8 cellular contexts compared by ENCODE assay signal in the genomic region with DNA sequence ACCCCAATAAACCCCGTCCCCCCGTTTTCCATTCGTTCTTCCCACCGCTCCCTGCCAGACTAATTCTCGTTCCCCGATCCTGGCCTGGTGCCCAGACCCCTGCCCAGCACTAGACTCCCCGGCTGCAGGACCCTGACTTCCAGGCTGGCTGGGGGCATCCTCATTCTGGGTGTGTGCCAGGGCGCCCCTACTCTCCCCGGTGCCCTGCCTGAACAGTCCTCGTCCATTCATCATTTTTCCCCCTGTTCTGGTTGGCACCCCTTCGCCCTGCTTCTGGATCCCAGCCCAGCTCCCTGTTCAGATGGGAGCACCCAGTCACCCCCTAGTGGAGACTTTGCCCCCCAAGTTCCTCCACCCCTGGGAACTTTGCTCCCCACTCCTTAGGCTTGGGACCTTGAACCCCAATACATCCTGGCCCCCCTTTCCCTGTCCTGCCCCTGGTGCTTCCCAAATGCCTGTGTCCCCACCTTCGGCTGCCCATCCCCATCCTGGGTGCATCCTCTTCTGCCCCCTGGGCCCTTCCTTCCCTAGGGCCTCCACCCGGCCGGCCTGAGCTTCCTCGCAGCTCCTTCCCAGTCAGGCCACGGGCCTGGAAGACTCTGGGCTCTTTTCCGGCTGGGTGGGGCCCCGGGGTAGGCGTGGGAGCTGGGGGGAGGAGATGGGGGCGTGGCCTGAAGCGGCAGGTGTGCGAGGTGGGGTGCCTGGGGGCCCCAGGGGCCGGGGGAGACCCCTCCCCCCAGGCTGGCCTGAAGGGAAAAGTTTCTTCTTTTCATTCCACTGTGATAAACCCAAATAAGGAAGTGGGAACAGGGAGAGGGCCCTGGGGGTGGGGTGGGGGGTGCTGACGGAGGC. TPM values are rescaled to one million over a fixed set of nuclear protein-coding genes. Genes with fewer than 3 reads are reported as not detected.
DNase-seq lines count a peak whose midpoint lies in the region; ATAC-seq and TF ChIP-seq lines count a peak whose summit lies in the region.

No MANE protein-coding gene starts in this region.

- peak overlapping the region; percentile 85 for H3K4me3 ChIP-seq in suprapubic skin

- BruUV-seq in MCF 10A (replicated peaks; lab: Mats Ljungman, UMichigan): no TSS peak

- intact Hi-C loops in MCF 10A (cut with micrococcal nuclease): loop anchor here (1.0 to 5.0 kb wide), 5 partner anchors 17 to 105 kb away; partner anchors contain the start of genes CATSPERZ, GPR137 and RPS6KA4

- peaks cover 39% of the 10 kb centered on the region for H3K4me1 ChIP-seq in suprapubic skin

- WGBS in suprapubic skin: under 1% methylated on average over 23 of the region's 24 CpGs

- no peak for TF ChIP-seq CTCF in MCF 10A (IDR thresholded peaks at IDR 0.05; ENCODE audit: unreplicated experiment)
- TF ChIP-seq CTCF in suprapubic skin (IDR thresholded peaks at IDR 0.05): no peak

- no peak for TF ChIP-seq POLR2A in suprapubic skin (IDR thresholded peaks at IDR 0.05)

- peak overlapping the region; percentile 89 for H3K27ac Mint-ChIP-seq in MCF 10A (ENCODE audit: low read depth, unreplicated experiment)

- H3K9me3 ChIP-seq in suprapubic skin: no peaks in the 10 kb centered on the region

- no peaks in the 10 kb centered on the region for H3K27me3 ChIP-seq in suprapubic skin

- peaks cover 6% of the 10 kb centered on the region for H3K4me1 Mint-ChIP-seq in MCF 10A (ENCODE audit: insufficient read depth, unreplicated experiment)

- CTCF ChIA-PET in MCF 10A (lab: Yijun Ruan, JAX): interaction anchor here (0.6 to 4.5 kb wide), 17 partner anchors 9 to 310 kb away, joined by 3 to 65 read pairs (median 4); partner anchors contain the start of gene CATSPERZ

- ATAC-seq in GM19467 (IDR thresholded peaks at IDR 0.05; ENCODE audit: unreplicated experiment) (no peak), GM21526 (IDR thresholded peaks at IDR 0.05; ENCODE audit: low FRiP score, unreplicated experiment) (no peak)

- no peaks in the 10 kb centered on the region for H3K27me3 Mint-ChIP-seq in MCF 10A (ENCODE audit: insufficient read depth, unreplicated experiment)

- peaks cover 29% of the 10 kb centered on the region for H3K36me3 ChIP-seq in suprapubic skin

- no peaks in the 10 kb centered on the region for H3K9me3 Mint-ChIP-seq in MCF 10A (ENCODE audit: unreplicated experiment)

- H3K36me3 Mint-ChIP-seq in MCF 10A (ENCODE audit: insufficient read depth, unreplicated experiment): no peaks in the 10 kb centered on the region

- no peak for TF ChIP-seq EP300 in suprapubic skin (IDR thresholded peaks at IDR 0.05)

- POLR2A ChIA-PET in MCF 10A (lab: Yijun Ruan, JAX): interaction anchor here (0.7 to 3.3 kb wide), 17 partner anchors 9 to 1411 kb away, joined by 3 to 53 read pairs (median 5); partner anchors contain the start of genes BAD, ESRRA, FKBP2 and GPR137

- peak overlapping the region; percentile 87 for H3K4me3 Mint-ChIP-seq in MCF 10A (ENCODE audit: unreplicated experiment)

- H3K27ac ChIP-seq in suprapubic skin: no peak overlapping the region

- DNase-seq in NCI-H2227 (lab: John Stamatoyannopoulos, UW; ENCODE audit: unreplicated experiment) (peak; percentile 43), NCI-H2227 treated with DMSO at 0.1 percent for 48 hours (lab: John Stamatoyannopoulos, UW) (no peak), NCI-H226 (peak; percentile 70), MCF 10A (ENCODE audit: unreplicated experiment) (peak; percentile 69), kidney tubule cell (ENCODE audit: low spot score) (peak; percentile 75), suprapubic skin (ENCODE audit: low spot score in 2 of 2) (no peak)

RNA-seq across cellular contexts. Expression of gene PLCB3, which starts 0.9 kb away (rescaled TPM):
- total RNA-seq in MCF 10A (2022): 34.6 and 39.0 TPM in 2 replicates
- total RNA-seq in suprapubic skin: 10 to 100 TPM; 33.3 to 46.9 (median 36.3) TPM

RNA-seq across cellular contexts. Expression of gene PPP1R14B, which starts 5.5 kb away (rescaled TPM):
- total RNA-seq in MCF 10A (2022) (583 and 684 TPM in 2 replicates), suprapubic skin (100 to 1,000 TPM; 127 to 220 (median 158) TPM)

RNA-seq across cellular contexts. Expression of gene FKBP2, which starts 11.3 kb away (rescaled TPM):
- total RNA-seq in MCF 10A (2022) (84.7 and 86.0 TPM in 2 replicates), suprapubic skin (10 to 100 TPM; 43.9 to 64.7 (median 53.4) TPM)

RNA-seq across cellular contexts. Expression of gene VEGFB, which starts 17.8 kb away (rescaled TPM):
- total RNA-seq in MCF 10A (2022) (46.0 and 60.3 TPM in 2 replicates), suprapubic skin (10 to 100 TPM; 56.1 to 75.0 (median 65.5) TPM)

RNA-seq across cellular contexts. Expression of gene DNAJC4, which starts 21.9 kb away (rescaled TPM):
- 19.5 and 27.0 TPM in 2 replicates for total RNA-seq in MCF 10A (2022)
- 10 to 100 TPM; 26.9 to 55.1 (median 37.3) TPM for total RNA-seq in suprapubic skin

Comparison
In these comparisons a context has a peak if more than half of its experiments do, and no peak if none do; other contexts are left out.
1. DNase-seq: peak in NCI-H2227 (single experiment), NCI-H226 (single experiment), MCF 10A (single experiment) and kidney tubule cell (single experiment); none in NCI-H2227 treated with DMSO at 0.1 percent for 48 hours (single experiment) and suprapubic skin (0 of 2).